8 cellular contexts compared by ENCODE assay signal in genomic region chr12:25194722-25195055, GRCh38. TPM values are rescaled to one million over a fixed set of nuclear protein-coding genes. Genes with fewer than 3 reads are reported as not detected.
DNase-seq lines count a peak whose midpoint lies in the region; ATAC-seq and TF ChIP-seq lines count a peak whose summit lies in the region.

No MANE protein-coding gene starts in this region.

- no peak for DNase-seq in activated CD4-positive, alpha-beta T cell treated with anti-CD3 and anti-CD28 coated beads for 36 hours
- no peak for DNase-seq in activated CD4-positive, alpha-beta T cell treated with anti-CD3 and anti-CD28 coated beads, Interleukin-2, amount 50 U/mL, for 48 hours
- DNase-seq in activated T-helper 1 cell treated with anti-CD3 and anti-CD28 coated beads, Interleukin-12 subunit alpha, Interleukin-12 subunit beta, Interleukin-2, Interleukin-4 antibody, amounts not matched to agents 30 ng/mL and 10 ng/mL and 1 ng/mL, durations not matched to agents 14 hours and 24 hours and 36 hours (ENCODE audit: low spot score), result no peak
- DNase-seq in immature natural killer cell, result no peak
- DNase-seq in substantia nigra (lab: John Stamatoyannopoulos, UW), result no peak
- no peak for DNase-seq in LoVo (ENCODE audit: low spot score)
- no peak for DNase-seq in HEK293T (ENCODE audit: extremely low spot score)

- H3K4me3 Mint-ChIP-seq in activated CD4-positive, alpha-beta T cell treated with anti-CD3 and anti-CD28 coated beads for 36 hours, result peak overlapping the region; percentile 91
- H3K4me3 Mint-ChIP-seq in activated T-helper 1 cell treated with anti-CD3 and anti-CD28 coated beads, Interleukin-12 subunit alpha, Interleukin-12 subunit beta, Interleukin-2, Interleukin-4 antibody, amounts not matched to agents 30 ng/mL and 10 ng/mL and 1 ng/mL, durations not matched to agents 14 hours and 24 hours and 36 hours, result peak overlapping the region; percentile 98
- peak overlapping the region; percentile 95 to 99 (median 97) for H3K4me3 Mint-ChIP-seq in immature natural killer cell

- CTCF ChIA-PET in activated CD4-positive, alpha-beta T cell treated with anti-CD3 and anti-CD28 coated beads for 36 hours (lab: Charles Lee), result interaction anchor here (1.0 to 2.2 kb wide), 4 partner anchors 10 to 189 kb away, joined by 3 to 7 read pairs (median 6); no protein-coding TSS in a partner anchor
- CTCF ChIA-PET in HEK293T (lab: Yijun Ruan, JAX), result interaction anchor here (0.9 to 1.6 kb wide), 3 partner anchors 40 to 193 kb away, joined by 3 read pairs; no protein-coding TSS in a partner anchor

- H3K27me3 Mint-ChIP-seq in activated CD4-positive, alpha-beta T cell treated with anti-CD3 and anti-CD28 coated beads for 36 hours, result no peaks in the 10 kb centered on the region
- peaks cover 2% of the 10 kb centered on the region for H3K27me3 Mint-ChIP-seq in activated T-helper 1 cell treated with anti-CD3 and anti-CD28 coated beads, Interleukin-12 subunit alpha, Interleukin-12 subunit beta, Interleukin-2, Interleukin-4 antibody, amounts not matched to agents 30 ng/mL and 10 ng/mL and 1 ng/mL, durations not matched to agents 14 hours and 24 hours and 36 hours (ENCODE audit: insufficient read depth)
- peaks cover 12 to 15% (median 13%) of the 10 kb centered on the region in 3 donors for H3K27me3 Mint-ChIP-seq in immature natural killer cell (ENCODE audit: low read depth in 3 of 3)

- H3K27ac Mint-ChIP-seq in activated CD4-positive, alpha-beta T cell treated with anti-CD3 and anti-CD28 coated beads for 36 hours, result peak overlapping the region; percentile 96
- H3K27ac Mint-ChIP-seq in activated T-helper 1 cell treated with anti-CD3 and anti-CD28 coated beads, Interleukin-12 subunit alpha, Interleukin-12 subunit beta, Interleukin-2, Interleukin-4 antibody, amounts not matched to agents 30 ng/mL and 10 ng/mL and 1 ng/mL, durations not matched to agents 14 hours and 24 hours and 36 hours, result peak overlapping the region; percentile 95
- peak overlapping the region; percentile 96 to 99 (median 98) for H3K27ac Mint-ChIP-seq in immature natural killer cell

- H3K36me3 Mint-ChIP-seq in activated CD4-positive, alpha-beta T cell treated with anti-CD3 and anti-CD28 coated beads for 36 hours (ENCODE audit: low read depth), result peaks cover 10% of the 10 kb centered on the region
- H3K36me3 Mint-ChIP-seq in activated T-helper 1 cell treated with anti-CD3 and anti-CD28 coated beads, Interleukin-12 subunit alpha, Interleukin-12 subunit beta, Interleukin-2, Interleukin-4 antibody, amounts not matched to agents 30 ng/mL and 10 ng/mL and 1 ng/mL, durations not matched to agents 14 hours and 24 hours and 36 hours (ENCODE audit: low read depth), result peaks cover 2% of the 10 kb centered on the region
- H3K36me3 Mint-ChIP-seq in immature natural killer cell, result no peaks in the 10 kb centered on the region

- H3K4me1 Mint-ChIP-seq in activated CD4-positive, alpha-beta T cell treated with anti-CD3 and anti-CD28 coated beads for 36 hours, result peaks cover 29% of the 10 kb centered on the region
- peaks cover 23% of the 10 kb centered on the region for H3K4me1 Mint-ChIP-seq in activated T-helper 1 cell treated with anti-CD3 and anti-CD28 coated beads, Interleukin-12 subunit alpha, Interleukin-12 subunit beta, Interleukin-2, Interleukin-4 antibody, amounts not matched to agents 30 ng/mL and 10 ng/mL and 1 ng/mL, durations not matched to agents 14 hours and 24 hours and 36 hours (ENCODE audit: low read depth)
- peaks cover 20 to 26% of the 10 kb centered on the region in 2 donors for H3K4me1 Mint-ChIP-seq in immature natural killer cell

- no peaks in the 10 kb centered on the region for H3K9me3 Mint-ChIP-seq in activated CD4-positive, alpha-beta T cell treated with anti-CD3 and anti-CD28 coated beads for 36 hours (ENCODE audit: low read depth)
- H3K9me3 Mint-ChIP-seq in activated T-helper 1 cell treated with anti-CD3 and anti-CD28 coated beads, Interleukin-12 subunit alpha, Interleukin-12 subunit beta, Interleukin-2, Interleukin-4 antibody, amounts not matched to agents 30 ng/mL and 10 ng/mL and 1 ng/mL, durations not matched to agents 14 hours and 24 hours and 36 hours, result no peaks in the 10 kb centered on the region
- H3K9me3 Mint-ChIP-seq in immature natural killer cell, result no peaks in the 10 kb centered on the region

- intact Hi-C loops in activated CD4-positive, alpha-beta T cell treated with anti-CD3 and anti-CD28 coated beads for 36 hours (cut with DNase I, micrococcal nuclease), result loop anchor here (1.0 to 5.0 kb wide), 5 partner anchors 56 to 142 kb away; partner anchors contain the start of gene KRAS (in 2 of the 2)
- intact Hi-C loops in activated T-helper 1 cell treated with anti-CD3 and anti-CD28 coated beads, Interleukin-12 subunit alpha, Interleukin-12 subunit beta, Interleukin-2, Interleukin-4 antibody, amounts not matched to agents 30 ng/mL and 10 ng/mL and 1 ng/mL, durations not matched to agents 14 hours and 24 hours and 36 hours (cut with micrococcal nuclease), result loop anchor here (1.0 to 2.0 kb wide), 9 partner anchors 7 to 1639 kb away; partner anchors contain the start of gene ITPR2

- H3K27ac ChIP-seq in substantia nigra (ENCODE audit: low read depth, low read length, poor library complexity, severe bottlenecking), result peak overlapping the region; percentile 90

- no peak for ATAC-seq in activated CD4-positive, alpha-beta T cell treated with anti-CD3 and anti-CD28 coated beads for 36 hours
- ATAC-seq in GM18502 (IDR thresholded peaks at IDR 0.05; ENCODE audit: poor library complexity, unreplicated experiment), result no peak

- POLR2A ChIA-PET in activated CD4-positive, alpha-beta T cell treated with anti-CD3 and anti-CD28 coated beads for 36 hours (lab: Charles Lee), result interaction anchor here (0.9 to 1.1 kb wide), 2 partner anchors 56 to 183 kb away, joined by 3 to 6 read pairs; partner anchors contain the start of gene KRAS
- POLR2A ChIA-PET in HEK293T (lab: Yijun Ruan, JAX), result no interaction called here

TF ChIP-seq in HEK293T, 16 proteins besides CTCF, POLR2A, EP300 and RAD21:
- TF ChIP-seq ZNF384 (IDR thresholded peaks at IDR 0.05) (no peak), SP1 (IDR thresholded peaks at IDR 0.05) (no peak), FOXM1 (IDR thresholded peaks at IDR 0.05; ENCODE audit: borderline replicate concordance) (no peak), TARDBP (IDR thresholded peaks at IDR 0.05) (no peak), LEF1 (IDR thresholded peaks at IDR 0.05; ENCODE audit: borderline replicate concordance) (no peak)

RNA-seq across cellular contexts. Expression of gene DNAI7, which starts 0.3 kb away (rescaled TPM):
- not detected for total RNA-seq in activated CD4-positive, alpha-beta T cell treated with anti-CD3 and anti-CD28 coated beads for 36 hours
- total RNA-seq in activated T-helper 1 cell treated with anti-CD3 and anti-CD28 coated beads, Interleukin-12 subunit alpha, Interleukin-12 subunit beta, Interleukin-2, Interleukin-4 antibody, amounts not matched to agents 30 ng/mL and 10 ng/mL and 1 ng/mL, durations not matched to agents 14 hours and 24 hours and 36 hours, result 0.23 TPM in 1 of 2 replicates, not detected in the other
- under 1 TPM in 1 of 3 donors, not detected in 2; 0.21 TPM for polyA plus RNA-seq in immature natural killer cell

RNA-seq across cellular contexts. Expression of gene ETFRF1, which starts 0.3 kb away (rescaled TPM):
- 10 to 100 TPM; 11.7 to 15.4 TPM for total RNA-seq in activated CD4-positive, alpha-beta T cell treated with anti-CD3 and anti-CD28 coated beads for 36 hours
- 9.7 and 10.4 TPM in 2 replicates for total RNA-seq in activated T-helper 1 cell treated with anti-CD3 and anti-CD28 coated beads, Interleukin-12 subunit alpha, Interleukin-12 subunit beta, Interleukin-2, Interleukin-4 antibody, amounts not matched to agents 30 ng/mL and 10 ng/mL and 1 ng/mL, durations not matched to agents 14 hours and 24 hours and 36 hours
- 10 to 100 TPM; 21.2 to 23.1 (median 22.9) TPM for polyA plus RNA-seq in immature natural killer cell

RNA-seq across cellular contexts. Expression of gene KRAS, which starts 56.0 kb away (rescaled TPM):
- total RNA-seq in activated CD4-positive, alpha-beta T cell treated with anti-CD3 and anti-CD28 coated beads for 36 hours, result 10 to 100 TPM; 11.3 to 15.4 TPM
- 43.1 and 43.3 TPM in 2 replicates for total RNA-seq in activated T-helper 1 cell treated with anti-CD3 and anti-CD28 coated beads, Interleukin-12 subunit alpha, Interleukin-12 subunit beta, Interleukin-2, Interleukin-4 antibody, amounts not matched to agents 30 ng/mL and 10 ng/mL and 1 ng/mL, durations not matched to agents 14 hours and 24 hours and 36 hours
- 10 to 100 TPM; 30.0 to 54.0 (median 33.9) TPM for polyA plus RNA-seq in immature natural killer cell
